In genomic region chr17:3870871-3871306, GRCh38 we compare ENCODE assay signal across 11 cellular contexts. TPM values are rescaled to one million over a fixed set of nuclear protein-coding genes. Genes with fewer than 3 reads are reported as not detected.
A peak's percentile ranks its signal among the peaks of the same experiment; 100 is the strongest.
DNase-seq lines count a peak whose midpoint lies in the region; ATAC-seq, FAIRE-seq and TF ChIP-seq lines count a peak whose summit lies in the region.
"Had no signal": no experiment of that assay in that cellular context is flagged by ENCODE, and none has a peak within 500 bp of the region (broad histone marks: within the 10 kb centered on the region; RNA-seq: fewer than 3 reads in every experiment).

No MANE protein-coding gene starts in this region.

- no peak overlapping the region for H3K4me3 Mint-ChIP-seq in mesothelial cell of epicardium

- H3K36me3 ChIP-seq in K562 (ENCODE audit: control insufficient read depth, insufficient read depth, low read length) = peaks cover 28% of the 10 kb centered on the region; the same call in 2 of the 3 replicates

- 4% methylated on average over 2 of the region's 11 CpGs for WGBS in K562 (ENCODE audit: insufficient coverage, low coverage, missing lambda C conversion rate)

- H3K27ac ChIP-seq in K562 (ENCODE audit: extremely low read depth, low read depth, low read length) = no peak overlapping the region
- H3K27ac ChIP-seq: parathyroid adenoma had no signal

- ATAC-seq in HG03432 (IDR thresholded peaks at IDR 0.05; ENCODE audit: unreplicated experiment) (peak; percentile 63), K562 (peak; percentile 87), HG03342 (IDR thresholded peaks at IDR 0.05; ENCODE audit: unreplicated experiment) (no peak), HG03108 (IDR thresholded peaks at IDR 0.05; ENCODE audit: unreplicated experiment) (no peak)

- H3K79me2 ChIP-seq in K562 (ENCODE audit: control insufficient read depth, insufficient read depth, low read length) = no peaks in the 10 kb centered on the region
- H3K79me2 ChIP-seq: parathyroid adenoma had no signal

- peak; percentile 85 for FAIRE-seq in K562 (lab: Jason Lieb, UNC)

- no peaks in the 10 kb centered on the region for H3K27me3 Mint-ChIP-seq in mesothelial cell of epicardium (ENCODE audit: low read depth)

- H3K9me3 Mint-ChIP-seq in mesothelial cell of epicardium = no peaks in the 10 kb centered on the region

- no peaks in the 10 kb centered on the region for H4K20me1 ChIP-seq in K562 (replicated peaks; ENCODE audit: control insufficient read depth, insufficient read depth, low read length)

- no peak for TF ChIP-seq EP300 in K562 (IDR thresholded peaks at IDR 0.05; ENCODE audit: low read length)

- peak overlapping the region; percentile 61 for H3K27ac Mint-ChIP-seq in mesothelial cell of epicardium

- POLR2A ChIA-PET in K562 (lab: Yijun Ruan, JAX) = no interaction called here

- H3K36me3 Mint-ChIP-seq in mesothelial cell of epicardium = peaks cover 17% of the 10 kb centered on the region

- H3K9me1 ChIP-seq in K562 (ENCODE audit: control insufficient read depth, insufficient read depth, low read length) = no peaks in the 10 kb centered on the region

- intact Hi-C loops in K562 (cut with micrococcal nuclease) = no loop called here

- TF ChIP-seq RAD21 in K562 (CRISPR knock-in tag; conservative IDR thresholded peaks at IDR 0.05 in 1 of 2, IDR thresholded peaks at IDR 0.05 in 1 of 2) = no peak

- TF ChIP-seq POLR2A in K562 (conservative IDR thresholded peaks at IDR 0.05) = no peak

- CTCF ChIA-PET in K562 (lab: Yijun Ruan, JAX; ENCODE audit: low intra/inter-chr PET ratio) = no interaction called here

- in situ Hi-C loops in K562 (cut with MboI) = no loop called here

- H3K4me3 ChIP-seq in K562 = no peak overlapping the region

- no peaks in the 10 kb centered on the region for H3K27me3 ChIP-seq in K562 (ENCODE audit: control insufficient read depth in 2 of 2, insufficient read depth in 2 of 2, low read length in 2 of 2)

- DNase-seq in GM10266 (ENCODE audit: extremely low spot score) (peak; percentile 72), K562 (ENCODE audit: extremely low read depth in 1 of 4, low spot score in 3 of 4) (peak; percentile 21 to 64 (median 42)), mesothelial cell of epicardium (ENCODE audit: low spot score in 2 of 2, unreplicated experiment in 2 of 2) (no peak), NCI-H510A (lab: John Stamatoyannopoulos, UW) (no peak)
- DNase-seq in stimulated activated CD4-positive, alpha-beta T cell treated with anti-CD3 and anti-CD28 coated beads, Interleukin-2, amount 100 ng/mL, for 24 hours = no peak
- DNase-seq: EL, NCI-H2081 had no signal

- H3K4me1 ChIP-seq in K562 (replicated peaks in 1 of 2; ENCODE audit: control insufficient read depth in 2 of 2, insufficient read depth in 2 of 2, low read length in 2 of 2) = peaks cover 5 to 18% of the 10 kb centered on the region in 2 experiments; a peak in 4 of 5 replicates
- H3K4me1 ChIP-seq: parathyroid adenoma had no signal

- no TSS peak for BruUV-seq in K562 (replicated peaks; lab: Mats Ljungman, UMichigan)

- TF ChIP-seq CTCF in GM10266 (IDR thresholded peaks at IDR 0.05; ENCODE audit: control insufficient read depth, insufficient read depth, low read depth, missing control alignments) (no peak), K562 (IDR thresholded peaks at IDR 0.05 in 2 of 3, conservative IDR thresholded peaks at IDR 0.05 in 1 of 3; ENCODE audit: insufficient read depth in 2 of 3, low read depth in 1 of 3, low read length in 3 of 3) (no peak), mesothelial cell of epicardium (IDR thresholded peaks at IDR 0.05; ENCODE audit: unreplicated experiment) (no peak)

- peaks cover 2% of the 10 kb centered on the region for H3K4me1 Mint-ChIP-seq in mesothelial cell of epicardium

- H3K9me3 ChIP-seq in K562 (replicated peaks; ENCODE audit: control insufficient read depth, insufficient read depth, low read depth, low read length) = no peaks in the 10 kb centered on the region

- H3K9ac ChIP-seq in K562 (ENCODE audit: insufficient read depth in 1 of 2, low read depth in 2 of 2, low read length in 2 of 2) = peak overlapping the region in 1 of 2 experiments; percentile 82; a peak in 1 of 4 replicates
- H3K9ac ChIP-seq: parathyroid adenoma had no signal

- H2AFZ ChIP-seq in K562 (ENCODE audit: low read depth, low read length) = no peak overlapping the region
- H2AFZ ChIP-seq: parathyroid adenoma had no signal

- H3K4me2 ChIP-seq in K562 (ENCODE audit: insufficient read depth, low read length) = no peak overlapping the region

TF ChIP-seq in K562, 482 proteins besides CTCF, POLR2A, EP300 and RAD21 (continues in another document):
- TF ChIP-seq GATA2 (CRISPR knock-in tag; IDR thresholded peaks at IDR 0.05) (no peak), ETS1 (conservative IDR thresholded peaks at IDR 0.05; ENCODE audit: control insufficient read depth, low read depth, low read length) (no peak)

RNA-seq across cellular contexts. Expression of gene CAMKK1, which starts 22.0 kb away (rescaled TPM):
- 11.8 and 29.1 TPM in 2 replicates for total RNA-seq in K562 (2011; cell fraction: chromatin; rRNA removed; ENCODE audit: low replicate concordance)
- total RNA-seq in K562 (2011; cell fraction: nucleolus; rRNA removed) = 17.0 TPM in 2 replicates
- 12.7 and 13.1 TPM in 2 replicates for total RNA-seq in K562 (2011; cell fraction: nucleoplasm; rRNA removed)
- total RNA-seq in K562 (2014; rRNA removed) = 4.9 and 6.2 TPM in 2 replicates
- 1.7 and 2.2 TPM in 2 replicates for total RNA-seq in K562 (2014; rRNA removed; fragmentation: Illumina TruSeq; extraction: Trizol)
- total RNA-seq in K562 (2015; rRNA removed; fragmentation: Illumina TruSeq; extraction: Trizol) = 4.4 and 4.5 TPM in 2 replicates
- 6.7 and 7.5 TPM in 2 replicates for total RNA-seq in K562 (2021)
- polyA plus RNA-seq in K562 (2011; rRNA removed) = 5.7 and 6.5 TPM in 2 replicates
- 5.0 and 7.4 TPM in 2 replicates for polyA plus RNA-seq in K562 (2011; cell fraction: cytosol; rRNA removed)
- 17.5 and 25.4 TPM in 2 replicates for polyA plus RNA-seq in K562 (2011; cell fraction: nucleus; rRNA removed)
- 4.1 and 4.9 TPM in 2 replicates for polyA plus RNA-seq in K562 (2012)
- 5.1 and 6.5 TPM in 2 replicates for polyA plus RNA-seq in K562 (2014; fragmentation: Illumina TruSeq; extraction: Trizol)
- under 1 TPM; 0.34 to 0.59 TPM for polyA plus RNA-seq in K562 (2014; fragmentation: Nextera tagmentation; extraction: Ambion mirVana)
- 6.1 and 7.4 TPM in 2 replicates for polyA plus RNA-seq in K562 (2014; rRNA removed)
- 3.5 and 4.8 TPM in 2 replicates for polyA minus RNA-seq in K562 (2011; rRNA and poly(A)+ RNA removed)
- polyA minus RNA-seq in K562 (2011; cell fraction: cytosol; rRNA and poly(A)+ RNA removed) = 3.2 and 4.5 TPM in 2 replicates
- polyA minus RNA-seq in K562 (2011; cell fraction: nucleus; rRNA and poly(A)+ RNA removed) = 7.5 and 8.2 TPM in 2 replicates
- total RNA-seq in mesothelial cell of epicardium = 3.8 to 4.3 TPM (median 4.3 TPM) in 3 replicates

RNA-seq across cellular contexts. Expression of gene NCBP3, which starts 24.8 kb away (rescaled TPM):
- 47.1 and 120 TPM in 2 replicates for total RNA-seq in K562 (2011; cell fraction: chromatin; rRNA removed; ENCODE audit: low replicate concordance)
- 24.3 and 29.0 TPM in 2 replicates for total RNA-seq in K562 (2011; cell fraction: nucleolus; rRNA removed)
- 71.9 and 106 TPM in 2 replicates for total RNA-seq in K562 (2011; cell fraction: nucleoplasm; rRNA removed)
- 11.9 and 13.0 TPM in 2 replicates for total RNA-seq in K562 (2014; rRNA removed)
- total RNA-seq in K562 (2014; rRNA removed; fragmentation: Illumina TruSeq; extraction: Trizol) = 20.8 and 21.4 TPM in 2 replicates
- total RNA-seq in K562 (2015; rRNA removed; fragmentation: Illumina TruSeq; extraction: Trizol) = 15.0 and 17.9 TPM in 2 replicates
- 20.5 and 23.7 TPM in 2 replicates for total RNA-seq in K562 (2021)
- polyA plus RNA-seq in K562 (2011; rRNA removed) = 16.7 and 22.0 TPM in 2 replicates
- polyA plus RNA-seq in K562 (2011; cell fraction: cytosol; rRNA removed) = 4.4 and 8.3 TPM in 2 replicates
- polyA plus RNA-seq in K562 (2011; cell fraction: nucleus; rRNA removed) = 35.6 and 38.6 TPM in 2 replicates
- 15.5 and 16.0 TPM in 2 replicates for polyA plus RNA-seq in K562 (2012)
- polyA plus RNA-seq in K562 (2014; fragmentation: Illumina TruSeq; extraction: Trizol) = 16.6 and 23.0 TPM in 2 replicates
- 1 to 10 TPM; 3.1 to 5.8 TPM for polyA plus RNA-seq in K562 (2014; fragmentation: Nextera tagmentation; extraction: Ambion mirVana)
- polyA plus RNA-seq in K562 (2014; rRNA removed) = 25.5 and 26.9 TPM in 2 replicates
- polyA minus RNA-seq in K562 (2011; rRNA and poly(A)+ RNA removed) = 19.6 and 25.8 TPM in 2 replicates
- 5.0 and 8.9 TPM in 2 replicates for polyA minus RNA-seq in K562 (2011; cell fraction: cytosol; rRNA and poly(A)+ RNA removed)
- 11.3 and 17.9 TPM in 2 replicates for polyA minus RNA-seq in K562 (2011; cell fraction: nucleus; rRNA and poly(A)+ RNA removed)
- total RNA-seq in mesothelial cell of epicardium = 88.8 to 97.0 TPM (median 91.4 TPM) in 3 replicates

RNA-seq across cellular contexts. Expression of gene P2RX1, which starts 45.4 kb away (rescaled TPM):
- 21.9 and 70.4 TPM in 2 replicates for total RNA-seq in K562 (2011; cell fraction: chromatin; rRNA removed; ENCODE audit: low replicate concordance)
- total RNA-seq in K562 (2011; cell fraction: nucleolus; rRNA removed) = 38.4 and 45.2 TPM in 2 replicates
- 27.3 and 30.9 TPM in 2 replicates for total RNA-seq in K562 (2011; cell fraction: nucleoplasm; rRNA removed)
- total RNA-seq in K562 (2014; rRNA removed) (13.3 and 16.0 TPM in 2 replicates), K562 (2014; rRNA removed; fragmentation: Illumina TruSeq; extraction: Trizol) (4.9 and 6.8 TPM in 2 replicates), K562 (2015; rRNA removed; fragmentation: Illumina TruSeq; extraction: Trizol) (8.1 and 9.6 TPM in 2 replicates), K562 (2021) (15.3 and 20.3 TPM in 2 replicates), mesothelial cell of epicardium (0.16 to 0.22 TPM (median 0.18 TPM) in 3 replicates)
- polyA plus RNA-seq in K562 (2011; rRNA removed) (12.2 and 13.6 TPM in 2 replicates), K562 (2014; fragmentation: Illumina TruSeq; extraction: Trizol) (10.3 and 17.6 TPM in 2 replicates), K562 (2014; fragmentation: Nextera tagmentation; extraction: Ambion mirVana) (under 1 TPM; 0.27 to 0.66 TPM), K562 (2014; rRNA removed) (18.4 and 18.8 TPM in 2 replicates)
- 10.0 and 27.5 TPM in 2 replicates for polyA plus RNA-seq in K562 (2011; cell fraction: cytosol; rRNA removed)
- polyA plus RNA-seq in K562 (2011; cell fraction: nucleus; rRNA removed) = 41.2 and 64.7 TPM in 2 replicates
- polyA plus RNA-seq in K562 (2012) = 18.2 and 106 TPM in 2 replicates
- polyA minus RNA-seq in K562 (2011; rRNA and poly(A)+ RNA removed) = 4.3 and 7.9 TPM in 2 replicates
- 3.7 and 7.2 TPM in 2 replicates for polyA minus RNA-seq in K562 (2011; cell fraction: cytosol; rRNA and poly(A)+ RNA removed)
- 12.2 and 18.7 TPM in 2 replicates for polyA minus RNA-seq in K562 (2011; cell fraction: nucleus; rRNA and poly(A)+ RNA removed)

Comparison
In these comparisons a context has a peak if more than half of its experiments do, and no peak if none do; other contexts are left out.
1. DNase-seq: peak in GM10266 (single experiment) and K562 (4 of 4); none in mesothelial cell of epicardium (0 of 2), NCI-H510A (single experiment) and stimulated activated CD4-positive, alpha-beta T cell treated with anti-CD3 and anti-CD28 coated beads, Interleukin-2, amount 100 ng/mL, for 24 hours (0 of 2).
2. ATAC-seq: peak in HG03432 (single experiment) and K562 (single experiment); none in HG03342 (single experiment) and HG03108 (single experiment).